6 cellular contexts compared by ENCODE assay signal in the genomic region with DNA sequence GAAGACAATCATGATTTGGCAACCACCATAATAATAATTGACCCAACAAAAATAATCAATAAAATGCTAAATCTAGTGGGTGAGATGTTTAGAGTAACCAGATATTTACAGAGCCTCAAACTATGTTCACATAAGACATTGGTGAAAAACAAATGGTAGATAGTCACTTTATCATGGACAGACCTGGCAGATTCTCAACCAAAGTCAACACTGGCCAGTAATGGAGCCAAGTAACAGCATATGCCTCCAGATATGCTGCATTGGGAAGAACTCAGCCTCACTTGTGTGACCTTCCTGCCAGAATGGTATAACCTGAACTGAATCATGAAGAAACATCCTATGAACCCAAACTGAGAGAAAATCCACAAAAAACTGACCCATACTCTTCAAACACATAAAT. TPM values are rescaled to one million over a fixed set of nuclear protein-coding genes. Genes with fewer than 3 reads are reported as not detected.
"Had no signal": no experiment of that assay in that cellular context is flagged by ENCODE, and none has a peak within 500 bp of the region (broad histone marks: within the 10 kb centered on the region; RNA-seq: fewer than 3 reads in every experiment).

No MANE protein-coding gene starts in this region.

RNA-seq across cellular contexts. Expression of a gene that starts 53.8 kb away (rescaled TPM):
- total RNA-seq: HepG2, HT-29, HT1080, IMR-90, K562 had no signal
- polyA plus RNA-seq: HepG2, IgD-negative memory B cell, IMR-90, K562 had no signal
